In the genomic region with DNA sequence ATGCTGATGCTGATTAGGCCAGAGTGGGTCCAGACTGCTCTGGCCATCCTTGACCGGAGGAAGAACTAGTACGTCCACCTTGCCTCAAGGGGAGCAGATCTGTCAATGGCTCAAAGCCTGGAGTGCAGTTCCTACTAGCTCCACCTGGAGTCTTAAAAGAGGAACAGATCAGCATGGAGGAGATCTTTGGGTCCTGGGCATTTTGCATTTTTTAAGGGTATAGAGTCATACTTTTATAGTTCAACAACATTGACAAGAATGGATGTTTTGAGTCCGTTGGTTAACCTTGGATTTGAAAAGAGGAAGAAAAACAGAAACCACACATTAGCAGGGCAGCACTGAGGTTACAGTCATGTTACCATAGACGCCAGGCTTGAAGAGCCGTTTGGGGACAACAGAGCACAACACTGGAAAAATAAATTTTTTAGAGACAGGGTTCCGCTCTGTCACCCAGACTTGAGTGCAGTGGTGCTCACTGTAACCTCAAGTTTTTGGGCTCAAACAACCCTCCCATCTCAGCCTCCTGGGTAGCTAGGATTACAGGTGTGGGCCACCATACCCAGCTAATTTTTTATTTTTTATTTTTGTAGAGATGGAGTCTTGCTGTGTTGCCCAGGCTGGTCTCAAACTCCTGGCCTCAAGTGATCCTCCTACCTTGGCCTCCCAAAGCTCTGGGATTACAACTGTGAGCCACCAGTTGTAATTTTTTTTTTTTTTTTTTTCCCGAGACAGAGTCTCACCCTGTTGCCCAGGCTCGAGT, we compare ENCODE assay signal across 7 cellular contexts.
DNase-seq lines count a peak whose midpoint lies in the region; ATAC-seq and TF ChIP-seq lines count a peak whose summit lies in the region.

No MANE protein-coding gene starts in this region.

- H3K27me3 ChIP-seq in esophagus squamous epithelium, result no peaks in the 10 kb centered on the region

- peak; percentile 50 for ATAC-seq in GM18870 (IDR thresholded peaks at IDR 0.05; ENCODE audit: unreplicated experiment)
- ATAC-seq in HG02623 (IDR thresholded peaks at IDR 0.05; ENCODE audit: unreplicated experiment), result peak; percentile 45

- TF ChIP-seq POLR2A in NB4 (IDR thresholded peaks at IDR 0.05; ENCODE audit: extremely low read depth, insufficient read length) (no peak), esophagus squamous epithelium (IDR thresholded peaks at IDR 0.05) (no peak)

- POLR2A ChIA-PET in activated CD4-positive, alpha-beta memory T cell treated with anti-CD3 and anti-CD28 coated beads, Interleukin-2, amount 10 ng/mL, durations not matched to agents 7 days and 5 days (lab: Charles Lee), result no interaction called here

- DNase-seq in NB4 (ENCODE audit: low read depth) (peak; percentile 78), esophagus squamous epithelium (lab: John Stamatoyannopoulos, UW) (no peak), retina (no peak)
- no peak for DNase-seq in activated CD4-positive, alpha-beta memory T cell treated with anti-CD3 and anti-CD28 coated beads, Interleukin-2, amount 10 ng/mL, durations not matched to agents 7 days and 5 days
- no peak for DNase-seq in activated naive CD4-positive, alpha-beta T cell (lab: John Stamatoyannopoulos, UW)

- CTCF ChIA-PET in activated CD4-positive, alpha-beta memory T cell treated with anti-CD3 and anti-CD28 coated beads, Interleukin-2, amount 10 ng/mL, durations not matched to agents 7 days and 5 days (lab: Charles Lee), result no interaction called here

- H3K4me3 ChIP-seq in NB4 (ENCODE audit: low read depth, low read length), result no peak overlapping the region
- H3K4me3 ChIP-seq in esophagus squamous epithelium, result no peak overlapping the region

- H3K27ac ChIP-seq in esophagus squamous epithelium, result no peak overlapping the region

- H3K4me3 Mint-ChIP-seq in activated CD4-positive, alpha-beta memory T cell treated with anti-CD3 and anti-CD28 coated beads, Interleukin-2, amount 10 ng/mL, durations not matched to agents 7 days and 5 days, result no peak overlapping the region

- H3K36me3 Mint-ChIP-seq in activated CD4-positive, alpha-beta memory T cell treated with anti-CD3 and anti-CD28 coated beads, Interleukin-2, amount 10 ng/mL, durations not matched to agents 7 days and 5 days (ENCODE audit: low read depth), result no peaks in the 10 kb centered on the region

- no peaks in the 10 kb centered on the region for H3K4me1 Mint-ChIP-seq in activated CD4-positive, alpha-beta memory T cell treated with anti-CD3 and anti-CD28 coated beads, Interleukin-2, amount 10 ng/mL, durations not matched to agents 7 days and 5 days

- no peaks in the 10 kb centered on the region for H3K9me3 Mint-ChIP-seq in activated CD4-positive, alpha-beta memory T cell treated with anti-CD3 and anti-CD28 coated beads, Interleukin-2, amount 10 ng/mL, durations not matched to agents 7 days and 5 days

- H3K4me1 ChIP-seq in esophagus squamous epithelium, result no peaks in the 10 kb centered on the region

- intact Hi-C loops in esophagus squamous epithelium (cut with DNase I), result no loop called here

- no peak overlapping the region for H3K27ac Mint-ChIP-seq in activated CD4-positive, alpha-beta memory T cell treated with anti-CD3 and anti-CD28 coated beads, Interleukin-2, amount 10 ng/mL, durations not matched to agents 7 days and 5 days

- no peaks in the 10 kb centered on the region for H3K36me3 ChIP-seq in esophagus squamous epithelium

- 81 to 83% methylated on average over 5 to 8 of the region's 8 CpGs for WGBS in esophagus squamous epithelium, 2 donors

- TF ChIP-seq CTCF in NB4 (IDR thresholded peaks at IDR 0.05; ENCODE audit: low read depth, low read length) (peak; percentile 56), esophagus squamous epithelium (IDR thresholded peaks at IDR 0.05) (peak in 4 of 6 experiments; percentile 5 to 44 (median 34))

- no peaks in the 10 kb centered on the region for H3K9me3 ChIP-seq in esophagus squamous epithelium

- H3K27me3 Mint-ChIP-seq in activated CD4-positive, alpha-beta memory T cell treated with anti-CD3 and anti-CD28 coated beads, Interleukin-2, amount 10 ng/mL, durations not matched to agents 7 days and 5 days, result no peaks in the 10 kb centered on the region
